ENCODE assay signal across 33 cellular contexts in the genomic region with DNA sequence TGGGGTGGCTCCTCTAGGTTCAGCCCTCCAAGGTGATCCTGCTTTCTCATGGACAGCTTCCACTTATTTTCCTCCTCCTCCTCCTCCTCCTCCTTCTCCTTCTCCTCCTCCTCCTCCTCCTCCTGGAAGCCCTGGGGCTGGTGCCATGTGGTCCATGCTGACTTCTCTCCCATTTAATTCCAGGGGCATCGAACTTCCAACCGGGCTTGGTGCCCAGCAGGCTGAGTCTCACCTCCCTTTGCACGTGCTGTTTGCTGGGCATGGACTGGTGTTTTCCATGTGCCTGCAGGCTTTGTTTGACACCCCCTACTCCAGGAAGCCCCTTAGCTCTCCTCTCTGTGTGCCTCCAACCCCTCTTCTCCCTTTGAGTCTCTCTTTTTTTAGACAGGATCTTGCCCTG. TPM values are rescaled to one million over a fixed set of nuclear protein-coding genes. Genes with fewer than 3 reads are reported as not detected.
DNase-seq lines count a peak whose midpoint lies in the region; ATAC-seq, FAIRE-seq and TF ChIP-seq lines count a peak whose summit lies in the region.
"Had no signal": no experiment of that assay in that cellular context is flagged by ENCODE, and none has a peak within 500 bp of the region (broad histone marks: within the 10 kb centered on the region; RNA-seq: fewer than 3 reads in every experiment).

No MANE protein-coding gene starts in this region.

- H4K20me1 ChIP-seq in H1 (replicated peaks in 1 of 2; ENCODE audit: control insufficient read depth in 1 of 2, insufficient read depth in 2 of 2, low read length in 2 of 2), result no peaks in the 10 kb centered on the region

- peak overlapping the region in 2 of 8 donors; percentile 39 to 55 for H3K4me3 Mint-ChIP-seq in CD4-positive, alpha-beta memory T cell
- H3K4me3 Mint-ChIP-seq: activated CD4-positive, alpha-beta T cell treated with anti-CD3 and anti-CD28 coated beads, Interleukin-2, amount 10 ng/mL, durations not matched to agents 24 days and 14 days had no signal

- H3K56ac ChIP-seq in H1 (replicated peaks; ENCODE audit: insufficient read length, low read depth, low read length), result no peak overlapping the region

- no peaks in the 10 kb centered on the region for H3K36me3 ChIP-seq in CD4-positive, alpha-beta memory T cell (ENCODE audit: insufficient read depth, low read length)
- no peaks in the 10 kb centered on the region for H3K36me3 ChIP-seq in MG63
- H3K36me3 ChIP-seq in H1 (ENCODE audit: control insufficient read depth in 2 of 4, insufficient read depth in 4 of 4, low read length in 3 of 4), result no peaks in the 10 kb centered on the region
- no peaks in the 10 kb centered on the region for H3K36me3 ChIP-seq in neuronal stem cell (replicated peaks in 1 of 2; ENCODE audit: control insufficient read depth in 2 of 2, insufficient read depth in 2 of 2, low read length in 2 of 2)
- H3K36me3 ChIP-seq: cardiac muscle cell, colonic mucosa, neutrophil, upper lobe of left lung had no signal

- no peaks in the 10 kb centered on the region for H3K9me3 Mint-ChIP-seq in CD4-positive, alpha-beta memory T cell
- H3K9me3 Mint-ChIP-seq: activated CD4-positive, alpha-beta T cell treated with anti-CD3 and anti-CD28 coated beads, Interleukin-2, amount 10 ng/mL, durations not matched to agents 24 days and 14 days; activated naive CD4-positive, alpha-beta T cell treated with anti-CD3 and anti-CD28 coated beads, Interleukin-2, amount 50 U/mL, for 72 hours; immature natural killer cell had no signal

- H4K5ac ChIP-seq in H1 (ENCODE audit: insufficient read length, low read depth, low read length), result no peak overlapping the region

- no peak for TF ChIP-seq CTCF in H1 (IDR thresholded peaks at IDR 0.05; ENCODE audit: control extremely low read depth in 1 of 3, insufficient read depth in 1 of 3, low read depth in 1 of 3, low read length in 3 of 3)

- no peak overlapping the region for H3K4ac ChIP-seq in H1 (replicated peaks; ENCODE audit: insufficient read length, low read depth, low read length)
- H3K4ac ChIP-seq in neuronal stem cell (ENCODE audit: low read length), result no peak overlapping the region

- no peak for FAIRE-seq in H1 (lab: Jason Lieb, UNC)
- FAIRE-seq: GM18507, GM19239 had no signal

- H2BK12ac ChIP-seq in H1 (ENCODE audit: low read depth, low read length), result no peak overlapping the region
- H2BK12ac ChIP-seq in neuronal stem cell (ENCODE audit: low read length), result no peak overlapping the region

- H2AFZ ChIP-seq in H1 (ENCODE audit: low read length) (no peak overlapping the region), neuronal stem cell (ENCODE audit: low read length) (peak overlapping the region; percentile 85)

- H4K8ac ChIP-seq in H1 (ENCODE audit: extremely low read depth, insufficient read depth, low read length), result no peak overlapping the region
- H4K8ac ChIP-seq in neuronal stem cell (ENCODE audit: low read depth, low read length), result no peak overlapping the region

- H2BK20ac ChIP-seq in H1 (ENCODE audit: low read length), result no peak overlapping the region

- no peak overlapping the region for H3K9ac ChIP-seq in H1 (replicated peaks in 1 of 4; ENCODE audit: extremely low read depth in 1 of 4, low read depth in 3 of 4, low read length in 3 of 4)
- H3K9ac ChIP-seq in neuronal stem cell (ENCODE audit: low read depth, low read length, poor library complexity), result no peak overlapping the region

- no peak overlapping the region for H3K23ac ChIP-seq in H1 (ENCODE audit: insufficient read length)
- H3K23ac ChIP-seq in neuronal stem cell (ENCODE audit: low read depth, low read length, poor library complexity), result no peak overlapping the region

- H2BK120ac ChIP-seq in H1 (replicated peaks; ENCODE audit: low read depth, low read length), result no peak overlapping the region
- no peak overlapping the region for H2BK120ac ChIP-seq in neuronal stem cell (ENCODE audit: low read depth, low read length)

- H3K27me3 ChIP-seq in CD4-positive, alpha-beta memory T cell (ENCODE audit: insufficient read depth, low read length), result no peaks in the 10 kb centered on the region
- H3K27me3 ChIP-seq in MG63 (no peaks in the 10 kb centered on the region; the same call in 1 of the 2 replicates), H1 (replicated peaks in 1 of 4; ENCODE audit: control insufficient read depth in 3 of 4, extremely low read depth in 1 of 4, insufficient read depth in 3 of 4, low read length in 3 of 4) (peaks cover 0 to 8% (median 5%) of the 10 kb centered on the region in 4 experiments; a peak in 4 of 7 replicates), neuronal stem cell (ENCODE audit: control insufficient read depth in 3 of 3, insufficient read depth in 3 of 3, low read depth in 1 of 3, low read length in 3 of 3) (peaks cover 2 to 22% (median 22%) of the 10 kb centered on the region in 3 experiments)
- H3K27me3 ChIP-seq: upper lobe of left lung had no signal

- peaks cover 41% of the 10 kb centered on the region for H3K4me1 ChIP-seq in CD4-positive, alpha-beta memory T cell (ENCODE audit: insufficient read depth, low read length)
- H3K4me1 ChIP-seq in H1 (replicated peaks in 1 of 4; ENCODE audit: control insufficient read depth in 3 of 4, insufficient read depth in 4 of 4, low read length in 3 of 4) (peaks cover 3 to 18% (median 11%) of the 10 kb centered on the region in 4 experiments; a peak in 6 of 7 replicates), neuronal stem cell (ENCODE audit: control insufficient read depth in 2 of 2, insufficient read depth in 1 of 2, low read depth in 1 of 2, low read length in 2 of 2) (peaks cover 5 to 9% of the 10 kb centered on the region in 2 donors)

- no peaks in the 10 kb centered on the region for H3K79me2 ChIP-seq in H1 (ENCODE audit: control insufficient read depth in 1 of 2, insufficient read depth in 2 of 2, low read length in 2 of 2)

- no peak for TF ChIP-seq RAD21 in H1 (IDR thresholded peaks at IDR 0.05 in 1 of 2, conservative IDR thresholded peaks at IDR 0.05 in 1 of 2; ENCODE audit: low read depth in 2 of 2, low read length in 2 of 2)

- H3K79me1 ChIP-seq in H1 (ENCODE audit: low read depth, low read length) (no peaks in the 10 kb centered on the region), neuronal stem cell (ENCODE audit: low read depth, low read length) (no peaks in the 10 kb centered on the region)

- H3K4me3 ChIP-seq in CD4-positive, alpha-beta memory T cell (ENCODE audit: low read length in 2 of 2), result no peak overlapping the region
- H3K4me3 ChIP-seq in MG63 (no peak overlapping the region), H1 (ENCODE audit: extremely low read depth in 1 of 4, insufficient read depth in 2 of 4, low read depth in 3 of 4, low read length in 4 of 4) (peak overlapping the region in 1 of 4 experiments; percentile 27; a peak in 2 of 8 replicates), neuronal stem cell (ENCODE audit: low read length in 2 of 2) (peak overlapping the region in 1 of 2 donors; percentile 24)
- H3K4me3 ChIP-seq: cardiac muscle cell, colonic mucosa, upper lobe of left lung had no signal

- no peak for TF ChIP-seq POLR2A in H1 (IDR thresholded peaks at IDR 0.05; ENCODE audit: control extremely low read depth in 1 of 2, low read depth in 2 of 2, low read length in 2 of 2)

- H3K14ac ChIP-seq in H1 (ENCODE audit: insufficient read length) (no peak overlapping the region), neuronal stem cell (ENCODE audit: low read length) (no peak overlapping the region)

- H3K27me3 Mint-ChIP-seq in CD4-positive, alpha-beta memory T cell, result no peaks in the 10 kb centered on the region

- H2AK5ac ChIP-seq in H1 (ENCODE audit: low read depth, low read length) (no peak overlapping the region), neuronal stem cell (ENCODE audit: low read depth, low read length) (peak overlapping the region; percentile 54)

- H3K27ac Mint-ChIP-seq in CD4-positive, alpha-beta memory T cell, result peak overlapping the region in 4 of 7 donors; percentile 18 to 61 (median 38)
- H3K27ac Mint-ChIP-seq: activated CD4-positive, alpha-beta T cell treated with anti-CD3 and anti-CD28 coated beads, Interleukin-2, amount 10 ng/mL, durations not matched to agents 24 days and 14 days; activated naive CD4-positive, alpha-beta T cell treated with anti-CD3 and anti-CD28 coated beads, Interleukin-2, amount 50 U/mL, for 72 hours; immature natural killer cell; progenitor cell of endocrine pancreas had no signal

- peak overlapping the region; percentile 67; the same call in 1 of the 2 replicates for H2BK15ac ChIP-seq in H1 (ENCODE audit: low read length)
- H2BK15ac ChIP-seq in neuronal stem cell (ENCODE audit: low read length), result peak overlapping the region; percentile 11

- DNase-seq in CD4-positive, alpha-beta memory T cell, result no peak
- DNase-seq in MG63, result peak; percentile 46
- no peak for DNase-seq in H1 (ENCODE audit: low read depth in 1 of 2, low spot score in 2 of 2)
- DNase-seq in neuronal stem cell (ENCODE audit: low spot score), result no peak
- no peak for DNase-seq in islet precursor cell
- no peak for DNase-seq in stimulated activated CD4-positive, alpha-beta T cell treated with anti-CD3 and anti-CD28 coated beads, Interleukin-2, amount 100 ng/mL, for 48 hours
- DNase-seq: activated CD4-positive, alpha-beta T cell treated with anti-CD3 and anti-CD28 coated beads, Interleukin-2, amount 10 ng/mL, durations not matched to agents 24 days and 14 days; aorta; colonic mucosa; effector memory CD4-positive, alpha-beta T cell; immature natural killer cell; left colon; NCI-H1417 treated with DMSO at 0.1 percent for 48 hours; NCI-H2081; NCI-H524 treated with DMSO at 0.1 percent for 48 hours; NK-92 treated with Interleukin-12 subunit alpha and Interleukin-12 subunit beta, amount 100 ng/mL, for 24 hours; Right ventricle myocardium superior; SW 1271; T-helper 9 cell; upper lobe of left lung had no signal

- H2BK5ac ChIP-seq in H1 (ENCODE audit: low read depth, low read length) (no peak overlapping the region), neuronal stem cell (ENCODE audit: low read length) (no peak overlapping the region)

- H3K27ac ChIP-seq in CD4-positive, alpha-beta memory T cell (ENCODE audit: low read depth, low read length), result no peak overlapping the region
- H3K27ac ChIP-seq in H1 (ENCODE audit: low read depth, low read length) (no peak overlapping the region), neuronal stem cell (replicated peaks; ENCODE audit: low read length) (peak overlapping the region; percentile 20)
- H3K27ac ChIP-seq: C4-2B, cardiac muscle cell, colonic mucosa, epithelial cell of prostate, neutrophil, upper lobe of left lung, VCaP had no signal

- H3K4me1 Mint-ChIP-seq in CD4-positive, alpha-beta memory T cell, result peaks cover 19 to 41% (median 34%) of the 10 kb centered on the region in 4 donors

- no peak for TF ChIP-seq EP300 in H1 (IDR thresholded peaks at IDR 0.05; ENCODE audit: borderline replicate concordance in 1 of 2, low read depth in 2 of 2, low read length in 2 of 2)

- WGBS in H1 (ENCODE audit: extremely low coverage in 1 of 2, insufficient coverage in 1 of 2, insufficient read length in 1 of 2, insufficient replicate concordance in 2 of 2, low coverage in 1 of 2, low lambda C conversion rate in 2 of 2, missing lambda C conversion rate in 1 of 2), 2 experiments, result 70% methylated on average over 2 of the region's 3 CpGs; no CpG with 5 or more reads in 1 of the 2 experiments
- no CpG with 5 or more reads among the region's 3 CpGs for WGBS in neuronal stem cell (ENCODE audit: extremely low coverage in 2 of 2, insufficient read length in 2 of 2, insufficient replicate concordance in 1 of 2), 2 donors

- peaks cover 9% of the 10 kb centered on the region; the same call in 1 of the 2 replicates for H3K23me2 ChIP-seq in H1 (ENCODE audit: low read depth, low read length)

- H4K91ac ChIP-seq in H1 (replicated peaks; ENCODE audit: insufficient read length, low read length), result no peak overlapping the region
- H4K91ac ChIP-seq in neuronal stem cell (ENCODE audit: low read depth, low read length, poor library complexity), result no peak overlapping the region

- H3K18ac ChIP-seq in H1 (ENCODE audit: extremely low read depth, low read length) (no peak overlapping the region), neuronal stem cell (ENCODE audit: low read length) (peak overlapping the region; percentile 45)

- H3K36me3 Mint-ChIP-seq in CD4-positive, alpha-beta memory T cell, result peaks cover 0 to 4% of the 10 kb centered on the region in 2 donors
- H3K36me3 Mint-ChIP-seq: activated naive CD4-positive, alpha-beta T cell treated with anti-CD3 and anti-CD28 coated beads, Interleukin-2, amount 50 U/mL, for 72 hours had no signal

- ATAC-seq in HG02870 (IDR thresholded peaks at IDR 0.05; ENCODE audit: unreplicated experiment) (no peak), GM19455 (IDR thresholded peaks at IDR 0.05; ENCODE audit: unreplicated experiment) (no peak)
- ATAC-seq: activated naive CD4-positive, alpha-beta T cell treated with anti-CD3 and anti-CD28 coated beads, Interleukin-2, amount 50 U/mL, for 72 hours; HCT116; left colon; sciatic nerve had no signal

- intact Hi-C loops in CD4-positive, alpha-beta memory T cell (cut with micrococcal nuclease), result no loop called here

- CTCF ChIA-PET in CD4-positive, alpha-beta memory T cell (lab: Charles Lee; ENCODE audit: partially characterized antibody), result interaction anchor here (0.7 to 4.4 kb wide), 2 partner anchors 11 to 887 kb away, joined by 3 to 28 read pairs; no protein-coding TSS in a partner anchor
- CTCF ChIA-PET in H1 (lab: Charles Lee; ENCODE audit: partially characterized antibody), result interaction anchor here (0.6 to 2.2 kb wide), 4 partner anchors 12 to 60 kb away, joined by 3 to 6 read pairs (median 4); a partner anchor contains a TSS

- POLR2A ChIA-PET in CD4-positive, alpha-beta memory T cell (lab: Charles Lee; ENCODE audit: partially characterized antibody), result interaction anchor here (0.8 to 13.3 kb wide), 2 partner anchors 11 to 178 kb away, joined by 3 to 159 read pairs; a partner anchor contains a TSS
- POLR2A ChIA-PET in H1 (lab: Charles Lee; ENCODE audit: partially characterized antibody), result interaction anchor here (1.3 to 1.7 kb wide), 2 partner anchors 9 to 180 kb away, joined by 4 to 6 read pairs; a partner anchor contains a TSS

- no peaks in the 10 kb centered on the region for H3K9me3 ChIP-seq in CD4-positive, alpha-beta memory T cell (ENCODE audit: control insufficient read depth in 1 of 2, low read length in 2 of 2)
- H3K9me3 ChIP-seq in MG63 (no peaks in the 10 kb centered on the region), H1 (ENCODE audit: insufficient read depth in 2 of 2, low read depth in 1 of 2, low read length in 1 of 2) (no peaks in the 10 kb centered on the region), neuronal stem cell (replicated peaks in 1 of 2; ENCODE audit: control insufficient read depth in 2 of 2, insufficient read depth in 1 of 2, low read depth in 1 of 2, low read length in 2 of 2) (no peaks in the 10 kb centered on the region)
- H3K9me3 ChIP-seq: colonic mucosa, neutrophil, upper lobe of left lung had no signal

- H3K4me2 ChIP-seq in H1 (ENCODE audit: insufficient read depth in 1 of 2, low read depth in 2 of 2, low read length in 2 of 2), result peak overlapping the region; percentile 34 to 43; a peak in 2 of 4 replicates
- H3K4me2 ChIP-seq in neuronal stem cell (ENCODE audit: insufficient read depth, low read length, poor library complexity, severe bottlenecking), result no peak overlapping the region

RNA-seq across cellular contexts. Expression of a gene that starts 3.7 kb away (rescaled TPM):
- total RNA-seq in CD4-positive, alpha-beta memory T cell, result 10 to 100 TPM; 51.6 to 53.9 TPM
- polyA plus RNA-seq in CD4-positive, alpha-beta memory T cell, result 10 to 100 TPM in 1 of 2 donors, 1 to 10 TPM in 1; 4.3 to 16.7 TPM
- 0.20 and 0.95 TPM in 2 replicates for total RNA-seq in MG63 (2014; rRNA removed; shearing (Covaris generic); ENCODE audit: low replicate concordance)
- total RNA-seq in H1 (2021; fragmentation: NEBNext Ultra II Directional; extraction: Animal tissue kit (Norgen Biotek cat#: 25700)), result 9.0 TPM in 2 replicates
- polyA plus RNA-seq in H1 (2011; rRNA removed), result 3.4 and 5.5 TPM in 2 replicates
- polyA plus RNA-seq in H1 (2011; cell fraction: cytosol; rRNA removed), result 1.5 TPM
- 7.7 TPM for polyA plus RNA-seq in H1 (2011; cell fraction: nucleus; rRNA removed)
- 3.2 to 5.5 TPM (median 4.8 TPM) in 4 replicates for polyA plus RNA-seq in H1 (2012, experiment 1 of 2)
- 3.0 TPM for polyA plus RNA-seq in H1 (2012, experiment 2 of 2)
- 3.4 TPM for polyA plus RNA-seq in H1 (2013, experiment 1 of 2)
- 3.1 TPM for polyA plus RNA-seq in H1 (2013, experiment 2 of 2)
- polyA minus RNA-seq in H1 (2011; rRNA and poly(A)+ RNA removed), result 4.8 and 5.0 TPM in 2 replicates
- 6.1 TPM for polyA minus RNA-seq in H1 (2011; cell fraction: cytosol; rRNA and poly(A)+ RNA removed)
- polyA minus RNA-seq in H1 (2011; cell fraction: nucleus; rRNA and poly(A)+ RNA removed), result 7.4 TPM
- 3.8 TPM for polyA plus RNA-seq in neuronal stem cell (2013, experiment 1 of 2)
- 4.1 TPM for polyA plus RNA-seq in neuronal stem cell (2013, experiment 2 of 2)

RNA-seq across cellular contexts. Expression of a gene that starts 14.5 kb away (rescaled TPM):
- 10 to 100 TPM; 39.3 to 42.1 TPM for total RNA-seq in CD4-positive, alpha-beta memory T cell
- polyA plus RNA-seq in CD4-positive, alpha-beta memory T cell, result 10 to 100 TPM; 35.0 to 55.1 TPM
- total RNA-seq in MG63 (2014; rRNA removed; shearing (Covaris generic); ENCODE audit: low replicate concordance), result not detected in 2 replicates
- not detected in 2 replicates for total RNA-seq in H1 (2021; fragmentation: NEBNext Ultra II Directional; extraction: Animal tissue kit (Norgen Biotek cat#: 25700))
- polyA plus RNA-seq in H1 (2011; rRNA removed), result 0.03 and 0.06 TPM in 2 replicates
- polyA plus RNA-seq in H1 (2011; cell fraction: cytosol; rRNA removed), result not detected
- not detected for polyA plus RNA-seq in H1 (2011; cell fraction: nucleus; rRNA removed)
- not detected in 4 replicates for polyA plus RNA-seq in H1 (2012, experiment 1 of 2)
- polyA plus RNA-seq in H1 (2012, experiment 2 of 2), result not detected
- polyA plus RNA-seq in H1 (2013, experiment 1 of 2), result not detected
- not detected for polyA plus RNA-seq in H1 (2013, experiment 2 of 2)
- polyA minus RNA-seq in H1 (2011; rRNA and poly(A)+ RNA removed), result not detected in 2 replicates
- not detected for polyA minus RNA-seq in H1 (2011; cell fraction: cytosol; rRNA and poly(A)+ RNA removed)
- polyA minus RNA-seq in H1 (2011; cell fraction: nucleus; rRNA and poly(A)+ RNA removed), result not detected
- polyA plus RNA-seq in neuronal stem cell (2013, experiment 1 of 2), result not detected
- not detected for polyA plus RNA-seq in neuronal stem cell (2013, experiment 2 of 2)
- total RNA-seq: cardiac muscle cell, progenitor cell of endocrine pancreas had no signal
- polyA plus RNA-seq: cardiac muscle cell had no signal

RNA-seq across cellular contexts. Expression of a gene that starts 51.7 kb away (rescaled TPM):
- 10 to 100 TPM; 18.1 to 23.0 TPM for total RNA-seq in CD4-positive, alpha-beta memory T cell
- 1 to 10 TPM; 1.5 to 6.6 TPM for polyA plus RNA-seq in CD4-positive, alpha-beta memory T cell
- 4.2 and 13.2 TPM in 2 replicates for total RNA-seq in MG63 (2014; rRNA removed; shearing (Covaris generic); ENCODE audit: low replicate concordance)
- 53.8 and 57.1 TPM in 2 replicates for total RNA-seq in H1 (2021; fragmentation: NEBNext Ultra II Directional; extraction: Animal tissue kit (Norgen Biotek cat#: 25700))
- 21.7 and 31.4 TPM in 2 replicates for polyA plus RNA-seq in H1 (2011; rRNA removed)
- 20.2 TPM for polyA plus RNA-seq in H1 (2011; cell fraction: cytosol; rRNA removed)
- polyA plus RNA-seq in H1 (2011; cell fraction: nucleus; rRNA removed), result 29.8 TPM
- polyA plus RNA-seq in H1 (2012, experiment 1 of 2), result 24.6 to 46.9 TPM (median 34.0 TPM) in 4 replicates
- 33.2 TPM for polyA plus RNA-seq in H1 (2012, experiment 2 of 2)
- polyA plus RNA-seq in H1 (2013, experiment 1 of 2), result 45.8 TPM
- 45.9 TPM for polyA plus RNA-seq in H1 (2013, experiment 2 of 2)
- polyA minus RNA-seq in H1 (2011; rRNA and poly(A)+ RNA removed), result 15.2 and 18.5 TPM in 2 replicates
- polyA minus RNA-seq in H1 (2011; cell fraction: cytosol; rRNA and poly(A)+ RNA removed), result 37.8 TPM
- 21.7 TPM for polyA minus RNA-seq in H1 (2011; cell fraction: nucleus; rRNA and poly(A)+ RNA removed)
- 52.3 TPM for polyA plus RNA-seq in neuronal stem cell (2013, experiment 1 of 2)
- polyA plus RNA-seq in neuronal stem cell (2013, experiment 2 of 2), result 51.8 TPM

Comparison
In these comparisons a context has a peak if more than half of its experiments do, and no peak if none do; other contexts are left out.
1. RNA of a gene that starts 14.5 kb away (total RNA-seq): 39.3 to 42.1 TPM in CD4-positive, alpha-beta memory T cell; not detected in MG63 and not detected in H1; every median in the first group is over 10 times any median in the second.